In genomic region chr18:49584431-49584830, GRCh38 we compare ENCODE assay signal across 2 cellular contexts.
TF ChIP-seq lines count a peak whose summit lies in the region.

No MANE protein-coding gene starts in this region.

TF ChIP-seq in SK-N-SH, 30 proteins besides CTCF, POLR2A, EP300 and RAD21:
- peak; percentile 60 for TF ChIP-seq PBX3 (IDR thresholded peaks at IDR 0.05)
- no peak for TF ChIP-seq GATA2 (CRISPR knock-in tag; IDR thresholded peaks at IDR 0.05)
- no peak for TF ChIP-seq MEF2A (IDR thresholded peaks at IDR 0.05; ENCODE audit: borderline replicate concordance, low read depth)
- no peak for TF ChIP-seq GABPA (IDR thresholded peaks at IDR 0.05; ENCODE audit: low read depth)
- no peak for TF ChIP-seq CHD2 (IDR thresholded peaks at IDR 0.05; ENCODE audit: low read length, partially characterized antibody)
- no peak for TF ChIP-seq RFX5 (IDR thresholded peaks at IDR 0.05; ENCODE audit: low read length)
- peak; percentile 18; the same call in 1 of the 2 replicates for TF ChIP-seq TCF12 (IDR thresholded peaks at IDR 0.05)
- no peak for TF ChIP-seq REST (IDR thresholded peaks at IDR 0.05; ENCODE audit: low read depth, low read length)
- TF ChIP-seq MAX (IDR thresholded peaks at IDR 0.05; ENCODE audit: low read depth): no peak
- TF ChIP-seq SMC3 (IDR thresholded peaks at IDR 0.05; ENCODE audit: low read depth, low read length): no peak
TF ChIP-seq in SK-N-SH: peak in this region for 2.

TF ChIP-seq in endothelial cell of umbilical vein, 7 proteins besides CTCF, POLR2A, EP300 and RAD21 (continued from another document):
- no peak for TF ChIP-seq MAX (IDR thresholded peaks at IDR 0.05; ENCODE audit: insufficient read depth, insufficient read length)
- TF ChIP-seq POLR2AphosphoS5 (IDR thresholded peaks at IDR 0.05; ENCODE audit: insufficient read depth, low read depth, low read length): no peak
- TF ChIP-seq MYC (IDR thresholded peaks at IDR 0.05; ENCODE audit: low read depth, low read length): no peak
- TF ChIP-seq JUN (IDR thresholded peaks at IDR 0.05; ENCODE audit: borderline replicate concordance, insufficient read depth, insufficient read length, low read depth): no peak
- no peak for TF ChIP-seq GATA2 (IDR thresholded peaks at IDR 0.05; ENCODE audit: insufficient read depth, insufficient read length, low read depth, low read length)
